ENCODE assay signal across 24 cellular contexts in the genomic region with DNA sequence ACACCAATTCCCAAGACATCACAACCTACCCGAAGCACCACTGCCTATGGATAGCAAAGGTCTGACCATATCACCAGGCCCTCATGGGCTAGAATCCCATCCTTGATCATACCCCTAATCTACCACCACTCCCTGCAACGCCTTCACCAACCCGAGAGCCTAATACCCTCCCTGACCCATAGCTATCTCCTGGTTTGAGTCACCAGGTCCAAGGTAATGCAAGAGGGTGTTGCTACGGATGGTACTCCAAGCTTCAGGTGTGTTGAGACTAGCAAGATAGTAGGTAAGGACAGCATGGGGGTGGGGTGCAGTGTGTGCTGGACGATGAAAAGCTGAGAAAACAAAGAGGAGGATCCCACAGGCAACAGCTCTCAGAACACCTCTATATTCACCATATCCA.
"Had no signal": no experiment of that assay in that cellular context is flagged by ENCODE, and none has a peak within 500 bp of the region (broad histone marks: within the 10 kb centered on the region; RNA-seq: fewer than 3 reads in every experiment).

No MANE protein-coding gene starts in this region.

- H3K4me2 ChIP-seq: PC-9 had no signal

- H3K9me3 ChIP-seq: MG63, SJSA1 had no signal

- FAIRE-seq: RCC 7860 had no signal

- H3K4me3 ChIP-seq: MG63, PC-9, SJSA1, SK-N-MC had no signal

- H2AFZ ChIP-seq: PC-9 had no signal

- H3K27me3 ChIP-seq: MG63, SJSA1 had no signal

- H3K36me3 ChIP-seq: MG63 had no signal

- DNase-seq: IMR-90, Karpas-422, KG1, MG63, NCI-H1092, NCI-H1105 treated with DMSO at 0.1 percent for 48 hours, NCI-H1417 treated with DMSO at 0.1 percent for 48 hours, NCI-H187, NCI-H2029, NCI-H2081 treated with DMSO at 0.1 percent for 48 hours, NCI-H2171, NCI-H226, NCI-H446, NCI-H510A, NCI-H524 treated with DMSO at 0.1 percent for 48 hours, NCI-H69, NCI-H774, PC-9, Right ventricle myocardium superior, RPMI8226, SIG-M5 had no signal

- H3K27ac ChIP-seq: PC-9, SJSA1, SK-N-MC had no signal
